Comparison of ENCODE assay signal across 12 cellular contexts in the genomic region with DNA sequence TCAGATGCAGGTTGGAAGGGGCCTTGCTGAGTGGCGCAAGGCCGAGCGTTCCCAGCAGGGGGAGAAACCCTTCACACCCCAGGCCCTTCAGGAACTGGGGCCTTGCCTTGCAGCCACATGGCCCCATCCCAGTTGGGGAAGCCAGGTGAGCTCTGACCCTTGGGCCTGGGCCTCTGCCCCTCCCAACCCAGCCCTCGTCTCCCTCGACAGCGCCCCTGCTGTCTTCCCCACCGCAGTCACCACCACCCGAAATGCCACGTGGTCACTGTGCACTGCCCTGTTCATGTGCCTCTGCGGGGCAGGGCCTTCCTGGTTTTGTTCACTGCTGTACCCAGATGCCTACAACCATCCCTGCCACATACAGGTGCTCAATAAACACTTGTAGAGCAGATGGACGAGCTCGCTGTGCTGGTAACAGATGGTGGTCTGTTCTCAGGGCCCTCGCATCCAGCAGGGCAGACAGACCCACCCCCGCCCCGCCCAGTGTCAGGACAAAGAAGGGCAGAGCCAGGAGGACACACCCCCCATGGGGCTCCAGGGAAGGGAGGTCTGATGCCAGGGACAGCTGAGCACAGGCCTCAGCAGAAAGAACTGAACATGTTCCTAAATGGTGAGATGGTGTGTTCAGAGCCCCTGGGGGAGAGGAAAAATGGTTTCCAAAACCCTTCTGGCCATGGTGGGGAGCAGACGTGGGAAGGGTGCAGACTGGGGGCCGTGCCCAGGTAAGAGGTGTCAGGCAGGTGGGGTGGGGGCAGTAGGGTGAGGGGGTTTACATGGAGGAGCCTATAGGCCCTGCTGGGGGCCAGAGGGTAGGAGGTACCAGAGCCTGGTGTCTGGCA. TPM values are rescaled to one million over a fixed set of nuclear protein-coding genes. Genes with fewer than 3 reads are reported as not detected.
DNase-seq lines count a peak whose midpoint lies in the region; ATAC-seq and TF ChIP-seq lines count a peak whose summit lies in the region.
"Had no signal": no experiment of that assay in that cellular context is flagged by ENCODE, and none has a peak within 500 bp of the region (broad histone marks: within the 10 kb centered on the region; RNA-seq: fewer than 3 reads in every experiment).

No MANE protein-coding gene starts in this region.

- peak overlapping the region; percentile 46 for H3K27ac Mint-ChIP-seq in activated CD8-positive, alpha-beta T cell treated with anti-CD3 and anti-CD28 coated beads for 36 hours
- H3K27ac Mint-ChIP-seq in activated CD8-positive, alpha-beta T cell treated with anti-CD3 and anti-CD28 coated beads, Interleukin-2, amount 10 ng/mL, durations not matched to agents 7 days and 5 days, result no peak overlapping the region
- H3K27ac Mint-ChIP-seq in endothelial cell (ENCODE audit: unreplicated experiment), result no peak overlapping the region
- H3K27ac Mint-ChIP-seq: activated CD4-positive, alpha-beta T cell treated with anti-CD3 and anti-CD28 coated beads, Interleukin-2, amount 10 ng/mL, durations not matched to agents 24 days and 14 days had no signal

- H3K4me3 Mint-ChIP-seq in activated CD8-positive, alpha-beta T cell treated with anti-CD3 and anti-CD28 coated beads for 36 hours, result no peak overlapping the region
- H3K4me3 Mint-ChIP-seq in activated CD8-positive, alpha-beta T cell treated with anti-CD3 and anti-CD28 coated beads, Interleukin-2, amount 10 ng/mL, durations not matched to agents 7 days and 5 days, result no peak overlapping the region
- H3K4me3 Mint-ChIP-seq in endothelial cell (ENCODE audit: unreplicated experiment), result no peak overlapping the region
- H3K4me3 Mint-ChIP-seq: activated CD4-positive, alpha-beta T cell treated with anti-CD3 and anti-CD28 coated beads, Interleukin-2, amount 10 ng/mL, durations not matched to agents 24 days and 14 days had no signal

- H3K4me3 ChIP-seq in skeletal muscle satellite cell (ENCODE audit: low read length), result no peak overlapping the region
- H3K4me3 ChIP-seq: BLaER1 had no signal

- H3K4me1 ChIP-seq in skeletal muscle satellite cell (ENCODE audit: control insufficient read depth, insufficient read depth, low read length), result peaks cover 64% of the 10 kb centered on the region

- H3K36me3 ChIP-seq in skeletal muscle satellite cell (ENCODE audit: insufficient read depth, low read length), result peaks cover 55% of the 10 kb centered on the region

- H3K27me3 ChIP-seq in skeletal muscle satellite cell (ENCODE audit: control insufficient read depth, insufficient read depth, low read length), result no peaks in the 10 kb centered on the region

- H3K9ac ChIP-seq in skeletal muscle satellite cell (ENCODE audit: low read depth, low read length), result peak overlapping the region; percentile 38
- H3K9ac ChIP-seq: BLaER1, KMS-11 had no signal

- H3K9me3 ChIP-seq in skeletal muscle satellite cell (replicated peaks; ENCODE audit: low read length), result no peaks in the 10 kb centered on the region
- H3K9me3 ChIP-seq: BLaER1 had no signal

- peaks cover 3% of the 10 kb centered on the region for H3K27me3 Mint-ChIP-seq in activated CD8-positive, alpha-beta T cell treated with anti-CD3 and anti-CD28 coated beads for 36 hours
- H3K27me3 Mint-ChIP-seq in activated CD8-positive, alpha-beta T cell treated with anti-CD3 and anti-CD28 coated beads, Interleukin-2, amount 10 ng/mL, durations not matched to agents 7 days and 5 days (ENCODE audit: low read depth), result no peaks in the 10 kb centered on the region
- peaks cover 8% of the 10 kb centered on the region for H3K27me3 Mint-ChIP-seq in endothelial cell (ENCODE audit: unreplicated experiment)

- no peaks in the 10 kb centered on the region for H3K9me3 Mint-ChIP-seq in activated CD8-positive, alpha-beta T cell treated with anti-CD3 and anti-CD28 coated beads for 36 hours
- H3K9me3 Mint-ChIP-seq in activated CD8-positive, alpha-beta T cell treated with anti-CD3 and anti-CD28 coated beads, Interleukin-2, amount 10 ng/mL, durations not matched to agents 7 days and 5 days (ENCODE audit: insufficient read depth), result no peaks in the 10 kb centered on the region
- H3K9me3 Mint-ChIP-seq in endothelial cell (ENCODE audit: unreplicated experiment), result no peaks in the 10 kb centered on the region
- H3K9me3 Mint-ChIP-seq: activated CD4-positive, alpha-beta T cell treated with anti-CD3 and anti-CD28 coated beads, Interleukin-2, amount 10 ng/mL, durations not matched to agents 24 days and 14 days had no signal

- POLR2A ChIA-PET in activated CD8-positive, alpha-beta T cell treated with anti-CD3 and anti-CD28 coated beads for 36 hours (lab: Charles Lee), result interaction anchor here (8.2 to 21.1 kb wide), 2 partner anchors 10 to 23 kb away, joined by 81 to 273 read pairs; partner anchors contain the start of genes CD151, CRACR2B, PNPLA2 and RPLP2
- POLR2A ChIA-PET in activated CD8-positive, alpha-beta T cell treated with anti-CD3 and anti-CD28 coated beads, Interleukin-2, amount 10 ng/mL, durations not matched to agents 7 days and 5 days (lab: Charles Lee), result no interaction called here

- CTCF ChIA-PET in activated CD8-positive, alpha-beta T cell treated with anti-CD3 and anti-CD28 coated beads for 36 hours (lab: Charles Lee), result interaction anchor here (1.9 kb wide), 1 partner anchor 9 kb away, joined by 7 read pairs; no protein-coding TSS in a partner anchor
- CTCF ChIA-PET in activated CD8-positive, alpha-beta T cell treated with anti-CD3 and anti-CD28 coated beads, Interleukin-2, amount 10 ng/mL, durations not matched to agents 7 days and 5 days (lab: Charles Lee), result no interaction called here

- intact Hi-C loops in activated CD8-positive, alpha-beta T cell treated with anti-CD3 and anti-CD28 coated beads for 36 hours (cut with micrococcal nuclease), result no loop called here

- no peak for DNase-seq in activated CD8-positive, alpha-beta T cell treated with anti-CD3 and anti-CD28 coated beads for 36 hours
- no peak for DNase-seq in activated CD8-positive, alpha-beta T cell treated with anti-CD3 and anti-CD28 coated beads, Interleukin-2, amount 10 ng/mL, durations not matched to agents 7 days and 5 days
- DNase-seq in NCI-H69 (lab: John Stamatoyannopoulos, UW) (peak; percentile 88), endothelial cell (ENCODE audit: low spot score) (peak; percentile 42), NCI-H526 (lab: John Stamatoyannopoulos, UW) (no peak), NCI-H510A treated with DMSO at 0.1 percent for 48 hours (lab: John Stamatoyannopoulos, UW) (no peak), NCI-H2029 treated with DMSO at 0.1 percent for 48 hours (lab: John Stamatoyannopoulos, UW) (no peak)
- DNase-seq: activated CD4-positive, alpha-beta T cell treated with anti-CD3 and anti-CD28 coated beads, Interleukin-2, amount 10 ng/mL, durations not matched to agents 24 days and 14 days; posterior cingulate gyrus had no signal

- no peak for ATAC-seq in activated CD8-positive, alpha-beta T cell treated with anti-CD3 and anti-CD28 coated beads for 36 hours
- ATAC-seq in activated CD8-positive, alpha-beta T cell treated with anti-CD3 and anti-CD28 coated beads, Interleukin-2, amount 10 ng/mL, durations not matched to agents 7 days and 5 days, result no peak

- H3K36me3 Mint-ChIP-seq in activated CD8-positive, alpha-beta T cell treated with anti-CD3 and anti-CD28 coated beads for 36 hours (ENCODE audit: low read depth), result peaks cover 19% of the 10 kb centered on the region
- peaks cover 14% of the 10 kb centered on the region for H3K36me3 Mint-ChIP-seq in activated CD8-positive, alpha-beta T cell treated with anti-CD3 and anti-CD28 coated beads, Interleukin-2, amount 10 ng/mL, durations not matched to agents 7 days and 5 days (ENCODE audit: low read depth)
- no peaks in the 10 kb centered on the region for H3K36me3 Mint-ChIP-seq in endothelial cell (ENCODE audit: low read depth, unreplicated experiment)

- H3K4me2 ChIP-seq in skeletal muscle satellite cell (ENCODE audit: low read length), result peak overlapping the region; percentile 8
- H3K4me2 ChIP-seq: BLaER1, KMS-11 had no signal

- peaks cover 31% of the 10 kb centered on the region for H3K4me1 Mint-ChIP-seq in activated CD8-positive, alpha-beta T cell treated with anti-CD3 and anti-CD28 coated beads for 36 hours (ENCODE audit: low read depth)
- peaks cover 34% of the 10 kb centered on the region for H3K4me1 Mint-ChIP-seq in activated CD8-positive, alpha-beta T cell treated with anti-CD3 and anti-CD28 coated beads, Interleukin-2, amount 10 ng/mL, durations not matched to agents 7 days and 5 days (ENCODE audit: low read depth)
- H3K4me1 Mint-ChIP-seq in endothelial cell (ENCODE audit: unreplicated experiment), result peaks cover 10% of the 10 kb centered on the region

- TF ChIP-seq CTCF in activated CD8-positive, alpha-beta T cell treated with anti-CD3 and anti-CD28 coated beads for 36 hours (IDR thresholded peaks at IDR 0.05), result no peak
- TF ChIP-seq CTCF in endothelial cell (IDR thresholded peaks at IDR 0.05; ENCODE audit: unreplicated experiment), result peak; percentile 26

RNA-seq across cellular contexts. Expression of gene POLR2L, which starts 3.7 kb away (rescaled TPM):
- 10 to 100 TPM; 83.0 to 89.2 TPM for total RNA-seq in activated CD8-positive, alpha-beta T cell treated with anti-CD3 and anti-CD28 coated beads for 36 hours
- total RNA-seq in activated CD8-positive, alpha-beta T cell treated with anti-CD3 and anti-CD28 coated beads, Interleukin-2, amount 10 ng/mL, durations not matched to agents 7 days and 5 days, result 100 to 1,000 TPM; 127 to 140 TPM
- 76.7 TPM for total RNA-seq in endothelial cell (ENCODE audit: unreplicated experiment)
- total RNA-seq in skeletal muscle satellite cell (2012; rRNA removed), result 122 and 169 TPM in 2 replicates

RNA-seq across cellular contexts. Expression of gene TSPAN4, which starts 4.0 kb away (rescaled TPM):
- 10 to 100 TPM; 15.4 to 16.0 TPM for total RNA-seq in activated CD8-positive, alpha-beta T cell treated with anti-CD3 and anti-CD28 coated beads for 36 hours
- 10 to 100 TPM; 20.0 to 21.7 TPM for total RNA-seq in activated CD8-positive, alpha-beta T cell treated with anti-CD3 and anti-CD28 coated beads, Interleukin-2, amount 10 ng/mL, durations not matched to agents 7 days and 5 days
- 26.4 TPM for total RNA-seq in endothelial cell (ENCODE audit: unreplicated experiment)
- total RNA-seq in skeletal muscle satellite cell (2012; rRNA removed), result 120 and 175 TPM in 2 replicates

RNA-seq across cellular contexts. Expression of gene CD151, which starts 5.9 kb away (rescaled TPM):
- total RNA-seq in activated CD8-positive, alpha-beta T cell treated with anti-CD3 and anti-CD28 coated beads for 36 hours, result 10 to 100 TPM; 45.9 to 46.5 TPM
- total RNA-seq in activated CD8-positive, alpha-beta T cell treated with anti-CD3 and anti-CD28 coated beads, Interleukin-2, amount 10 ng/mL, durations not matched to agents 7 days and 5 days, result 10 to 100 TPM; 27.0 to 29.7 TPM
- total RNA-seq in endothelial cell (ENCODE audit: unreplicated experiment), result 49.6 TPM
- 301 and 379 TPM in 2 replicates for total RNA-seq in skeletal muscle satellite cell (2012; rRNA removed)

RNA-seq across cellular contexts. Expression of gene CRACR2B, which starts 10.9 kb away (rescaled TPM):
- total RNA-seq in activated CD8-positive, alpha-beta T cell treated with anti-CD3 and anti-CD28 coated beads for 36 hours, result 1 to 10 TPM; 2.1 to 2.4 TPM
- 10 to 100 TPM; 17.2 to 18.7 TPM for total RNA-seq in activated CD8-positive, alpha-beta T cell treated with anti-CD3 and anti-CD28 coated beads, Interleukin-2, amount 10 ng/mL, durations not matched to agents 7 days and 5 days
- 28.8 TPM for total RNA-seq in endothelial cell (ENCODE audit: unreplicated experiment)
- total RNA-seq in skeletal muscle satellite cell (2012; rRNA removed), result 4.1 and 6.8 TPM in 2 replicates

RNA-seq across cellular contexts. Expression of gene PNPLA2, which starts 19.9 kb away (rescaled TPM):
- 10 to 100 TPM; 29.7 to 32.0 TPM for total RNA-seq in activated CD8-positive, alpha-beta T cell treated with anti-CD3 and anti-CD28 coated beads for 36 hours
- total RNA-seq in activated CD8-positive, alpha-beta T cell treated with anti-CD3 and anti-CD28 coated beads, Interleukin-2, amount 10 ng/mL, durations not matched to agents 7 days and 5 days, result 10 to 100 TPM; 67.3 to 76.6 TPM
- total RNA-seq in endothelial cell (ENCODE audit: unreplicated experiment), result 40.5 TPM
- 35.0 and 39.8 TPM in 2 replicates for total RNA-seq in skeletal muscle satellite cell (2012; rRNA removed)

Comparison
In these comparisons a context has a peak if more than half of its experiments do, and no peak if none do; other contexts are left out.
1. DNase-seq: peak in NCI-H69 (single experiment) and endothelial cell (single experiment); none in activated CD8-positive, alpha-beta T cell treated with anti-CD3 and anti-CD28 coated beads for 36 hours (single experiment), activated CD8-positive, alpha-beta T cell treated with anti-CD3 and anti-CD28 coated beads, Interleukin-2, amount 10 ng/mL, durations not matched to agents 7 days and 5 days (single experiment), NCI-H526 (0 of 2), NCI-H510A treated with DMSO at 0.1 percent for 48 hours (single experiment) and NCI-H2029 treated with DMSO at 0.1 percent for 48 hours (single experiment).